In the genomic region with DNA sequence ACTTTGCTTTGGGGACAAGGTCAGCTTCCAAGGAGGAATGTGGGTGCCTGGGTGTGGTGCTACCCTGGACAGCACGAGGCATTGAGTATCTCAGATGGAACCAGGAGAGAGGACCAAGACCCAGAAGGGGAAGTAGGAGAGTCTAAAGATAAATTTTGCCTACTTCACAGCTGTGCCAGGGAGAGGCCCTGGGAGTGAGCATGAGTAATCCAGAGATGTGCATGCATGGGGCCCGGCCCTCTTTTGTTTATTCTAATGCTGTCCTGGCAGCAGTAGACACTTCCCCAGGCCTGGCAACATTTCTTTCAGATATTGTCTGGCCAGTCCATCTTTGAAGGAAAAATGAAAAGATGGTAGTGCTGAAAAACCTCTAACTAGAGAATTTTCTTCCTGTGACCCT, we compare ENCODE assay signal across 1 cellular context.
A peak's percentile ranks its signal among the peaks of the same experiment; 100 is the strongest.
TF ChIP-seq lines count a peak whose summit lies in the region.

No MANE protein-coding gene starts in this region.

TF ChIP-seq in HepG2, 621 proteins besides CTCF, POLR2A, EP300 and RAD21:
- no peak for TF ChIP-seq ZNF484 (CRISPR knock-in tag; IDR thresholded peaks at IDR 0.05; ENCODE audit: borderline replicate concordance, low read depth)
- no peak for TF ChIP-seq ZNF510 (CRISPR knock-in tag; IDR thresholded peaks at IDR 0.05; ENCODE audit: low read depth)
- TF ChIP-seq POGZ (CRISPR knock-in tag; IDR thresholded peaks at IDR 0.05) = 0 out of 2 replicates have a peak, but pooled peaks have one; percentile 8
